In genomic region chr9:90458485-90458884, GRCh38 we compare ENCODE assay signal across 15 cellular contexts.
DNase-seq lines count a peak whose midpoint lies in the region; ATAC-seq and TF ChIP-seq lines count a peak whose summit lies in the region.
"Had no signal": no experiment of that assay in that cellular context is flagged by ENCODE, and none has a peak within 500 bp of the region (broad histone marks: within the 10 kb centered on the region; RNA-seq: fewer than 3 reads in every experiment).

No MANE protein-coding gene starts in this region.

- TF ChIP-seq CTCF in MM.1S (IDR thresholded peaks at IDR 0.05; ENCODE audit: low read length) (peak; percentile 16; the same call in 1 of the 2 replicates), body of pancreas (IDR thresholded peaks at IDR 0.05) (peak in 6 of 7 experiments; percentile 31 to 79 (median 60))

- H3K79me2 ChIP-seq in MM.1S (ENCODE audit: low read length): no peaks in the 10 kb centered on the region

- no peaks in the 10 kb centered on the region for H4K20me1 ChIP-seq in MM.1S (ENCODE audit: insufficient read depth, low read length)

- H3K4me3 ChIP-seq in MM.1S (ENCODE audit: low read length) (no peak overlapping the region), body of pancreas (no peak overlapping the region)

- H3K9ac ChIP-seq in MM.1S (ENCODE audit: low read length): no peak overlapping the region

- H3K27me3 ChIP-seq in MM.1S (replicated peaks; ENCODE audit: insufficient read depth, low read length) (no peaks in the 10 kb centered on the region), body of pancreas (no peaks in the 10 kb centered on the region)

- intact Hi-C loops in body of pancreas (cut with DNase I) (no loop called here), posterior cingulate gyrus (cut with DNase I) (no loop called here)

- TF ChIP-seq POLR2A in body of pancreas (IDR thresholded peaks at IDR 0.05): no peak

- H3K4me1 ChIP-seq in MM.1S (ENCODE audit: low read length) (peaks cover 26% of the 10 kb centered on the region), body of pancreas (no peaks in the 10 kb centered on the region)

- H3K9me3 ChIP-seq in MM.1S (replicated peaks; ENCODE audit: insufficient read depth, low read length): no peaks in the 10 kb centered on the region
- H3K9me3 ChIP-seq in body of pancreas: no peaks in the 10 kb centered on the region

- ATAC-seq in body of pancreas (peak; percentile 86), HG02852 (IDR thresholded peaks at IDR 0.05; ENCODE audit: unreplicated experiment) (no peak), HG03045 (IDR thresholded peaks at IDR 0.05; ENCODE audit: unreplicated experiment) (no peak)

- H3F3A ChIP-seq in MM.1S (ENCODE audit: insufficient read depth, low read length): peaks cover 8% of the 10 kb centered on the region; the same call in 1 of the 2 replicates

- no peak overlapping the region; the same call in 1 of the 2 replicates for H3K27ac ChIP-seq in MM.1S (ENCODE audit: low read length)
- H3K27ac ChIP-seq in body of pancreas: no peak overlapping the region

- peak; percentile 92 for DNase-seq in DMS53 (lab: John Stamatoyannopoulos, UW)
- DNase-seq in MM.1S: peak; percentile 19
- peak; percentile 67 to 85 (median 83) for DNase-seq in body of pancreas
- peak; percentile 79 for DNase-seq in mucosa of gallbladder (ENCODE audit: low spot score)
- DNase-seq in posterior cingulate gyrus: no peak
- no peak for DNase-seq in DMS 273 treated with DMSO at 0.1 percent for 48 hours (lab: John Stamatoyannopoulos, UW)
- DNase-seq: activated CD4-positive, alpha-beta memory T cell treated with anti-CD3 and anti-CD28 coated beads for 36 hours; activated naive CD4-positive, alpha-beta T cell treated with anti-CD3 and anti-CD28 coated beads, Interleukin-2, amount 10 ng/mL, durations not matched to agents 7 days and 5 days; C1 segment of cervical spinal cord; immature natural killer cell; NCI-H446 treated with DMSO at 0.1 percent for 48 hours; nephron progenitor cell; stimulated activated CD8-positive, alpha-beta memory T cell treated with anti-CD3 and anti-CD28 coated beads, Interleukin-4, amount 100 ng/mL, for 48 hours had no signal

- no peak overlapping the region for H3K4me2 ChIP-seq in MM.1S (ENCODE audit: low read depth, low read length)

- no peaks in the 10 kb centered on the region for H3K36me3 ChIP-seq in MM.1S (replicated peaks; ENCODE audit: insufficient read depth, low read length)
- no peaks in the 10 kb centered on the region for H3K36me3 ChIP-seq in body of pancreas (replicated peaks in 1 of 2; ENCODE audit: insufficient read depth in 1 of 2, low read depth in 2 of 2)

- H2AFZ ChIP-seq in MM.1S (ENCODE audit: low read length): no peak overlapping the region

- no peaks in the 10 kb centered on the region for H3K9me2 ChIP-seq in MM.1S (replicated peaks; ENCODE audit: insufficient read depth, low read length)

- WGBS in body of pancreas, 2 donors: 26 to 38% methylated on average over 4 of the region's 4 CpGs

Comparison
In these comparisons a context has a peak if more than half of its experiments do, and no peak if none do; other contexts are left out.
1. DNase-seq: peak in DMS53 (single experiment), MM.1S (single experiment), body of pancreas (4 of 4) and mucosa of gallbladder (single experiment); none in posterior cingulate gyrus (0 of 10) and DMS 273 treated with DMSO at 0.1 percent for 48 hours (single experiment).